ENCODE assay signal across 1 cellular context in genomic region chr19:32123355-32123940, GRCh38.
TF ChIP-seq lines count a peak whose summit lies in the region.

No MANE protein-coding gene starts in this region.

TF ChIP-seq in HepG2, 621 proteins besides CTCF, POLR2A, EP300 and RAD21 (continued from another document):
- peak; percentile 99 for TF ChIP-seq ZNF770 (CRISPR knock-in tag; IDR thresholded peaks at IDR 0.05)
- TF ChIP-seq ZMYM3 (CRISPR knock-in tag; IDR thresholded peaks at IDR 0.05): peak; percentile 95
- TF ChIP-seq ZNF431 (CRISPR knock-in tag; IDR thresholded peaks at IDR 0.05; ENCODE audit: borderline replicate concordance, low read depth): no peak
- no peak for TF ChIP-seq HES4 (CRISPR knock-in tag; IDR thresholded peaks at IDR 0.05; ENCODE audit: borderline replicate concordance)
- TF ChIP-seq KAT2B (IDR thresholded peaks at IDR 0.05; ENCODE audit: borderline replicate concordance, low read depth, low read length): peak; percentile 54
- TF ChIP-seq FOXP1 (IDR thresholded peaks at IDR 0.05): no peak
- 0 out of 2 replicates have a peak, but pooled peaks have one; percentile 22 for TF ChIP-seq FOXP1 (CRISPR knock-in tag; IDR thresholded peaks at IDR 0.05)
- no peak for TF ChIP-seq HHEX (CRISPR knock-in tag; IDR thresholded peaks at IDR 0.05)
- TF ChIP-seq GATAD2A (CRISPR knock-in tag; IDR thresholded peaks at IDR 0.05): peak; percentile 27; the same call in 1 of the 2 replicates
- TF ChIP-seq KDM1A (CRISPR knock-in tag; IDR thresholded peaks at IDR 0.05): 0 out of 2 replicates have a peak, but pooled peaks have one; percentile 19
- TF ChIP-seq ZNF407 (CRISPR knock-in tag; IDR thresholded peaks at IDR 0.05; ENCODE audit: not compliant biosample characterization): no peak
- TF ChIP-seq ONECUT2 (CRISPR knock-in tag; IDR thresholded peaks at IDR 0.05): peak; percentile 91
- TF ChIP-seq, protein P1, sequence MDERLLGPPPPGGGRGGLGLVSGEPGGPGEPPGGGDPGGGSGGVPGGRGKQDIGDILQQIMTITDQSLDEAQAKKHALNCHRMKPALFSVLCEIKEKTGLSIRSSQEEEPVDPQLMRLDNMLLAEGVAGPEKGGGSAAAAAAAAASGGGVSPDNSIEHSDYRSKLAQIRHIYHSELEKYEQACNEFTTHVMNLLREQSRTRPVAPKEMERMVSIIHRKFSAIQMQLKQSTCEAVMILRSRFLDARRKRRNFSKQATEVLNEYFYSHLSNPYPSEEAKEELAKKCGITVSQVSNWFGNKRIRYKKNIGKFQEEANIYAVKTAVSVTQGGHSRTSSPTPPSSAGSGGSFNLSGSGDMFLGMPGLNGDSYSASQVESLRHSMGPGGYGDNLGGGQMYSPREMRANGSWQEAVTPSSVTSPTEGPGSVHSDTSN (CRISPR knock-in tag; IDR thresholded peaks at IDR 0.05): no peak
- no peak for TF ChIP-seq STAT6 (CRISPR knock-in tag; IDR thresholded peaks at IDR 0.05; ENCODE audit: borderline replicate concordance)
TF ChIP-seq in HepG2: peak in this region for 16.
